ENCODE assay signal across 1 cellular context in the genomic region with DNA sequence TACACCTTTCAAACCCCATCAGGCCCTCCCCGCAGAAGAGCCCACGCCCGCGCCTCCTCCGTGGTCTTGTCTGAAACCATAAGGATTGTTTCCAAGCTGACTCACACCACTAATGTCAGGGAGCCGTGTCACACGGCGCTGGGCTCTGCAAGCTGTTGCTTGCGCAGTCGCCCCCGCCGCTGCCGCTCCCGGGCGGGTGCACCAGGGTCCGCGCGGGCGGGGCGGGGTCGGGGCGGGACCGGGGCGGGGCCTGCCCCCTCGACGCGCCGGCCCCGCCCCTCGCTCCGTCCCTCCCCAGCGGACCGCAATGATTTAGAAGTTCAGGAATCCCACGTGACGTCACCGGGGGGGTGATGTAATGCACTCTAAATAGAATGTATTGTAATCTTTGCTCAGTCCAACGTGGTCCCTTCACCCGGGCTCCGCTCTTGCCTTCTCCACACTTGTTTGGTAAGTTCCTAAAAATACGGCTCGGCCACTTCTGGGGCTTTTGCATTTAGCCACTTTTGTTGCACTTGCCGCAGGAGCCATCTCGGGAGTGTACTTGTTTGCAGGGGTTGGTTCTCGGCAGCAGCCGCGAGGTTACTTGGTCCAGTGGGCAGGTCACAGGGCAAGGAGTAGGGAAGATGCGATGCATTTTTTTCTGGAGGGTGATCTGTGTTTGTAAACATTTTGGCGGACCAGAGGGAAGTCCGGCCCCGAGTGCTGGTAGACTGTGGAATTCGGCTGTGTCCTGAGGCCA.
TF ChIP-seq lines count a peak whose summit lies in the region.

No MANE protein-coding gene starts in this region.

TF ChIP-seq in IMR-90, 13 proteins besides CTCF, POLR2A, EP300 and RAD21 (continued from another document):
- TF ChIP-seq, protein P1, sequence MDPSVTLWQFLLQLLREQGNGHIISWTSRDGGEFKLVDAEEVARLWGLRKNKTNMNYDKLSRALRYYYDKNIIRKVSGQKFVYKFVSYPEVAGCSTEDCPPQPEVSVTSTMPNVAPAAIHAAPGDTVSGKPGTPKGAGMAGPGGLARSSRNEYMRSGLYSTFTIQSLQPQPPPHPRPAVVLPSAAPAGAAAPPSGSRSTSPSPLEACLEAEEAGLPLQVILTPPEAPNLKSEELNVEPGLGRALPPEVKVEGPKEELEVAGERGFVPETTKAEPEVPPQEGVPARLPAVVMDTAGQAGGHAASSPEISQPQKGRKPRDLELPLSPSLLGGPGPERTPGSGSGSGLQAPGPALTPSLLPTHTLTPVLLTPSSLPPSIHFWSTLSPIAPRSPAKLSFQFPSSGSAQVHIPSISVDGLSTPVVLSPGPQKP (IDR thresholded peaks at IDR 0.05; ENCODE audit: borderline replicate concordance, low read depth, low read length): no peak
- TF ChIP-seq NFE2L2 (IDR thresholded peaks at IDR 0.05; ENCODE audit: low read depth, low read length): no peak; the same call in 1 of the 2 replicates
- TF ChIP-seq MAZ (IDR thresholded peaks at IDR 0.05; ENCODE audit: borderline replicate concordance, low read depth, low read length): peak; percentile 93
- TF ChIP-seq, protein P2, sequence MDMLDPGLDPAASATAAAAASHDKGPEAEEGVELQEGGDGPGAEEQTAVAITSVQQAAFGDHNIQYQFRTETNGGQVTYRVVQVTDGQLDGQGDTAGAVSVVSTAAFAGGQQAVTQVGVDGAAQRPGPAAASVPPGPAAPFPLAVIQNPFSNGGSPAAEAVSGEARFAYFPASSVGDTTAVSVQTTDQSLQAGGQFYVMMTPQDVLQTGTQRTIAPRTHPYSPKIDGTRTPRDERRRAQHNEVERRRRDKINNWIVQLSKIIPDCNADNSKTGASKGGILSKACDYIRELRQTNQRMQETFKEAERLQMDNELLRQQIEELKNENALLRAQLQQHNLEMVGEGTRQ (IDR thresholded peaks at IDR 0.05; ENCODE audit: low read depth, low read length): peak; percentile 42; the same call in 1 of the 2 replicates
- TF ChIP-seq SMC3 (IDR thresholded peaks at IDR 0.05; ENCODE audit: low read depth, low read length): no peak
- TF ChIP-seq BHLHE40 (IDR thresholded peaks at IDR 0.05; ENCODE audit: low read depth, low read length): no peak
- TF ChIP-seq CEBPB (IDR thresholded peaks at IDR 0.05; ENCODE audit: low read depth, low read length): peak; percentile 79
- TF ChIP-seq MXI1 (IDR thresholded peaks at IDR 0.05; ENCODE audit: borderline replicate concordance, low read depth, low read length): peak; percentile 76
